Comparison of ENCODE assay signal across 24 cellular contexts in genomic region chr2:234818937-234819336, GRCh38.
DNase-seq lines count a peak whose midpoint lies in the region; ATAC-seq and TF ChIP-seq lines count a peak whose summit lies in the region.
"Had no signal": no experiment of that assay in that cellular context is flagged by ENCODE, and none has a peak within 500 bp of the region (broad histone marks: within the 10 kb centered on the region; RNA-seq: fewer than 3 reads in every experiment).

No MANE protein-coding gene starts in this region.

- TF ChIP-seq CTCF in AG04449 (IDR thresholded peaks at IDR 0.05; ENCODE audit: insufficient read depth, low read length, missing control alignments) (peak; percentile 3), astrocyte of the spinal cord (IDR thresholded peaks at IDR 0.05; ENCODE audit: low read depth, low read length) (peak; percentile 21), foreskin fibroblast (IDR thresholded peaks at IDR 0.05; ENCODE audit: low read depth, low read length) (peak; percentile 3), left lung (IDR thresholded peaks at IDR 0.05) (no peak), vagina (IDR thresholded peaks at IDR 0.05) (no peak)

- H3K27me3 ChIP-seq in left lung (no peaks in the 10 kb centered on the region), vagina (no peaks in the 10 kb centered on the region)
- H3K27me3 ChIP-seq: ascending aorta, neural progenitor cell had no signal

- intact Hi-C loops in left lung (cut with DNase I): no loop called here
- intact Hi-C loops in vagina (cut with DNase I): no loop called here

- no peak for DNase-seq in AG04449 (ENCODE audit: low read depth, low spot score)
- DNase-seq in Jurkat, Clone E6-1 (ENCODE audit: low read depth, low spot score): peak; percentile 7
- DNase-seq in astrocyte of the spinal cord (ENCODE audit: low read depth, low spot score): no peak
- no peak for DNase-seq in foreskin fibroblast
- DNase-seq in NCI-H748 treated with DMSO at 0.1 percent for 48 hours (lab: John Stamatoyannopoulos, UW): no peak
- no peak for DNase-seq in left lung
- no peak for DNase-seq in vagina (ENCODE audit: extremely low spot score in 2 of 2)
- DNase-seq: activated CD8-positive, alpha-beta memory T cell treated with anti-CD3 and anti-CD28 coated beads for 24 hours; activated naive CD4-positive, alpha-beta T cell treated with anti-CD3 and anti-CD28 coated beads, Interleukin-2, amount 50 U/mL, for 16 hours; activated T-cell treated with anti-CD3 and anti-CD28 coated beads, Interleukin-2, amount 50 U/mL, for 72 hours; cortex of kidney; left ventricle myocardium inferior; mucosa of descending colon; NCI-H1436; NCI-H69; OCI-M1; stimulated activated CD4-positive, alpha-beta T cell treated with anti-CD3 and anti-CD28 coated beads, Interleukin-12 subunit alpha, Interleukin-12 subunit beta, amount 100 ng/mL, for 4 hours; substantia nigra; T-helper 9 cell had no signal

- H3K4me3 ChIP-seq in AG04449 (ENCODE audit: low read depth, low read length) (no peak overlapping the region), astrocyte of the spinal cord (ENCODE audit: low read depth, low read length) (no peak overlapping the region), foreskin fibroblast (ENCODE audit: low read depth in 1 of 2, low read length in 2 of 2) (no peak overlapping the region), left lung (no peak overlapping the region), vagina (no peak overlapping the region)
- no peak overlapping the region for H3K4me3 ChIP-seq in Jurkat, Clone E6-1 (ENCODE audit: low read length)
- H3K4me3 ChIP-seq: ascending aorta, left ventricle myocardium inferior, mucosa of descending colon, neural progenitor cell, SK-N-MC had no signal

- in situ Hi-C loops in astrocyte of the spinal cord (cut with HindIII; ENCODE audit: low sequenced_read_pairs): no loop called here

- no peaks in the 10 kb centered on the region for H3K4me1 ChIP-seq in left lung
- H3K4me1 ChIP-seq in vagina: peaks cover 2% of the 10 kb centered on the region

- ATAC-seq in left lung (no peak), HG02970 (IDR thresholded peaks at IDR 0.05; ENCODE audit: low FRiP score, unreplicated experiment) (no peak)
- ATAC-seq: activated CD4-positive, CD25-positive, alpha-beta regulatory T cell treated with anti-CD3 and anti-CD28 coated beads, Interleukin-2, amount 50 U/mL, for 24 hours; activated T-cell treated with anti-CD3 and anti-CD28 coated beads, Interleukin-2, amount 50 U/mL, for 72 hours; mucosa of descending colon had no signal

- H3K9me3 ChIP-seq in left lung (no peaks in the 10 kb centered on the region), vagina (no peaks in the 10 kb centered on the region)
- H3K9me3 ChIP-seq: ascending aorta, left ventricle myocardium inferior, mucosa of descending colon had no signal

- POLR2A ChIA-PET in AG04449 (lab: Yijun Ruan, JAX): no interaction called here

- TF ChIP-seq POLR2A in vagina (IDR thresholded peaks at IDR 0.05): no peak

- CTCF ChIA-PET in AG04449 (lab: Yijun Ruan, JAX): interaction anchor here (1.2 kb wide), 1 partner anchor 60 kb away, joined by 3 read pairs; no protein-coding TSS in a partner anchor

- no peaks in the 10 kb centered on the region for H3K36me3 ChIP-seq in left lung
- no peaks in the 10 kb centered on the region for H3K36me3 ChIP-seq in vagina
- H3K36me3 ChIP-seq: ascending aorta, left ventricle myocardium inferior, neural progenitor cell had no signal

- no peak overlapping the region for H3K27ac ChIP-seq in left lung
- no peak overlapping the region for H3K27ac ChIP-seq in vagina
- H3K27ac ChIP-seq: ascending aorta, left ventricle myocardium inferior, neural progenitor cell, SK-N-MC had no signal

Comparison
In these comparisons a context has a peak if more than half of its experiments do, and no peak if none do; other contexts are left out.
1. CTCF ChIP-seq: peak in AG04449 (single experiment), astrocyte of the spinal cord (single experiment) and foreskin fibroblast (single experiment); none in left lung (0 of 2) and vagina (0 of 3).